14 cellular contexts compared by ENCODE assay signal in the genomic region with DNA sequence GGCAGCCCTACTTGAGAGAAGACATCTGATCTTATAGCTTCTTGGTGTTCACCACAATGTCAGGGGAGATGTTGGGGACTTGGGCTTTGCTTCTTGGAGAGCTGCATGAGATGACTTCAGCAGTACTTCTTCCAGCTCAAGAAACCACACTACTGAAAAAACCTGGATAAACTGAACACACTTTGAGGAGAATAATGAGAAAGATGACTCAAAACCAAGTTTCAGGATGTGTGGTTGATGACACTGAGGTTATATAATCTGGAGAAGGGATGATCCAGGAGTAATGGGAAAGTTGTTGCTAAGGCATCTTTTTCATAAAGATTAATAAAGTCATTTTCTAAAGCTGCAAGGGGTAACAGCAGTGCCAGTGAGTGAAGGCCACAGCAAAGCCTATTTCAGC.
"Had no signal": no experiment of that assay in that cellular context is flagged by ENCODE, and none has a peak within 500 bp of the region (broad histone marks: within the 10 kb centered on the region; RNA-seq: fewer than 3 reads in every experiment).

No MANE protein-coding gene starts in this region.

- H3K4me1 Mint-ChIP-seq: activated CD8-positive, alpha-beta memory T cell treated with anti-CD3 and anti-CD28 coated beads, Interleukin-2, amount 10 ng/mL, durations not matched to agents 7 days and 5 days; activated naive CD8-positive, alpha-beta T cell treated with anti-CD3 and anti-CD28 coated beads for 36 hours; central memory CD8-positive, alpha-beta T cell; naive thymus-derived CD4-positive, alpha-beta T cell had no signal

- H3K4me3 Mint-ChIP-seq: activated CD8-positive, alpha-beta memory T cell treated with anti-CD3 and anti-CD28 coated beads, Interleukin-2, amount 10 ng/mL, durations not matched to agents 7 days and 5 days; activated naive CD8-positive, alpha-beta T cell treated with anti-CD3 and anti-CD28 coated beads for 36 hours; central memory CD8-positive, alpha-beta T cell; effector memory CD8-positive, alpha-beta T cell; naive thymus-derived CD4-positive, alpha-beta T cell; T-helper 2 cell treated with Interferon-gamma antibody and Interleukin-4, amounts not matched to agents 5 μg/mL and 100 μg/mL, for 36 hours had no signal

- DNase-seq: activated CD4-positive, alpha-beta T cell treated with anti-CD3 and anti-CD28 coated beads, Interleukin-2, amount 50 U/mL, for 48 hours; activated CD4-positive, CD25-positive, alpha-beta regulatory T cell treated with anti-CD3 and anti-CD28 coated beads, Interleukin-2, amount 50 U/mL, for 72 hours; activated CD8-positive, alpha-beta memory T cell treated with anti-CD3 and anti-CD28 coated beads, Interleukin-2, amount 10 ng/mL, durations not matched to agents 7 days and 5 days; activated gamma-delta T cell; activated naive CD8-positive, alpha-beta T cell treated with anti-CD3 and anti-CD28 coated beads for 36 hours; activated T-cell treated with anti-CD3 and anti-CD28 coated beads, Interleukin-2, amount 50 U/mL, for 48 hours; effector memory CD8-positive, alpha-beta T cell; head of caudate nucleus; naive thymus-derived CD4-positive, alpha-beta T cell; posterior cingulate gyrus; right cardiac atrium had no signal

- H3K9me3 Mint-ChIP-seq: activated naive CD8-positive, alpha-beta T cell treated with anti-CD3 and anti-CD28 coated beads for 36 hours; central memory CD8-positive, alpha-beta T cell; effector memory CD8-positive, alpha-beta T cell; naive thymus-derived CD4-positive, alpha-beta T cell; T-helper 2 cell treated with Interferon-gamma antibody and Interleukin-4, amounts not matched to agents 5 μg/mL and 100 μg/mL, for 36 hours had no signal

- H3K36me3 Mint-ChIP-seq: activated CD8-positive, alpha-beta memory T cell treated with anti-CD3 and anti-CD28 coated beads, Interleukin-2, amount 10 ng/mL, durations not matched to agents 7 days and 5 days; activated naive CD8-positive, alpha-beta T cell treated with anti-CD3 and anti-CD28 coated beads for 36 hours; naive thymus-derived CD4-positive, alpha-beta T cell had no signal

- H3K27ac Mint-ChIP-seq: activated CD8-positive, alpha-beta memory T cell treated with anti-CD3 and anti-CD28 coated beads, Interleukin-2, amount 10 ng/mL, durations not matched to agents 7 days and 5 days; activated naive CD8-positive, alpha-beta T cell treated with anti-CD3 and anti-CD28 coated beads for 36 hours; effector memory CD8-positive, alpha-beta T cell; naive thymus-derived CD4-positive, alpha-beta T cell; T-helper 2 cell treated with Interferon-gamma antibody and Interleukin-4, amounts not matched to agents 5 μg/mL and 100 μg/mL, for 36 hours had no signal

- H3K4me2 ChIP-seq: smooth muscle cell had no signal

- H3K27me3 Mint-ChIP-seq: activated CD8-positive, alpha-beta memory T cell treated with anti-CD3 and anti-CD28 coated beads, Interleukin-2, amount 10 ng/mL, durations not matched to agents 7 days and 5 days; activated naive CD8-positive, alpha-beta T cell treated with anti-CD3 and anti-CD28 coated beads for 36 hours; central memory CD8-positive, alpha-beta T cell; effector memory CD8-positive, alpha-beta T cell; naive thymus-derived CD4-positive, alpha-beta T cell had no signal

- H3K4me3 ChIP-seq: smooth muscle cell had no signal
